Comparison of ENCODE assay signal across 1 cellular context in genomic region chr4:38075370-38076152, GRCh38.
TF ChIP-seq lines count a peak whose summit lies in the region.

No MANE protein-coding gene starts in this region.

TF ChIP-seq in GM23338, 12 proteins besides CTCF, POLR2A, EP300 and RAD21 (continued from another document):
- TF ChIP-seq, protein P1, sequence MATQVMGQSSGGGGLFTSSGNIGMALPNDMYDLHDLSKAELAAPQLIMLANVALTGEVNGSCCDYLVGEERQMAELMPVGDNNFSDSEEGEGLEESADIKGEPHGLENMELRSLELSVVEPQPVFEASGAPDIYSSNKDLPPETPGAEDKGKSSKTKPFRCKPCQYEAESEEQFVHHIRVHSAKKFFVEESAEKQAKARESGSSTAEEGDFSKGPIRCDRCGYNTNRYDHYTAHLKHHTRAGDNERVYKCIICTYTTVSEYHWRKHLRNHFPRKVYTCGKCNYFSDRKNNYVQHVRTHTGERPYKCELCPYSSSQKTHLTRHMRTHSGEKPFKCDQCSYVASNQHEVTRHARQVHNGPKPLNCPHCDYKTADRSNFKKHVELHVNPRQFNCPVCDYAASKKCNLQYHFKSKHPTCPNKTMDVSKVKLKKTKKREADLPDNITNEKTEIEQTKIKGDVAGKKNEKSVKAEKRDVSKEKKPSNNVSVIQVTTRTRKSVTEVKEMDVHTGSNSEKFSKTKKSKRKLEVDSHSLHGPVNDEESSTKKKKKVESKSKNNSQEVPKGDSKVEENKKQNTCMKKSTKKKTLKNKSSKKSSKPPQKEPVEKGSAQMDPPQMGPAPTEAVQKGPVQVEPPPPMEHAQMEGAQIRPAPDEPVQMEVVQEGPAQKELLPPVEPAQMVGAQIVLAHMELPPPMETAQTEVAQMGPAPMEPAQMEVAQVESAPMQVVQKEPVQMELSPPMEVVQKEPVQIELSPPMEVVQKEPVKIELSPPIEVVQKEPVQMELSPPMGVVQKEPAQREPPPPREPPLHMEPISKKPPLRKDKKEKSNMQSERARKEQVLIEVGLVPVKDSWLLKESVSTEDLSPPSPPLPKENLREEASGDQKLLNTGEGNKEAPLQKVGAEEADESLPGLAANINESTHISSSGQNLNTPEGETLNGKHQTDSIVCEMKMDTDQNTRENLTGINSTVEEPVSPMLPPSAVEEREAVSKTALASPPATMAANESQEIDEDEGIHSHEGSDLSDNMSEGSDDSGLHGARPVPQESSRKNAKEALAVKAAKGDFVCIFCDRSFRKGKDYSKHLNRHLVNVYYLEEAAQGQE (IDR thresholded peaks at IDR 0.05; ENCODE audit: unreplicated experiment), result no peak
TF ChIP-seq in GM23338: peak in this region for 0.
